8 cellular contexts compared by ENCODE assay signal in the genomic region with DNA sequence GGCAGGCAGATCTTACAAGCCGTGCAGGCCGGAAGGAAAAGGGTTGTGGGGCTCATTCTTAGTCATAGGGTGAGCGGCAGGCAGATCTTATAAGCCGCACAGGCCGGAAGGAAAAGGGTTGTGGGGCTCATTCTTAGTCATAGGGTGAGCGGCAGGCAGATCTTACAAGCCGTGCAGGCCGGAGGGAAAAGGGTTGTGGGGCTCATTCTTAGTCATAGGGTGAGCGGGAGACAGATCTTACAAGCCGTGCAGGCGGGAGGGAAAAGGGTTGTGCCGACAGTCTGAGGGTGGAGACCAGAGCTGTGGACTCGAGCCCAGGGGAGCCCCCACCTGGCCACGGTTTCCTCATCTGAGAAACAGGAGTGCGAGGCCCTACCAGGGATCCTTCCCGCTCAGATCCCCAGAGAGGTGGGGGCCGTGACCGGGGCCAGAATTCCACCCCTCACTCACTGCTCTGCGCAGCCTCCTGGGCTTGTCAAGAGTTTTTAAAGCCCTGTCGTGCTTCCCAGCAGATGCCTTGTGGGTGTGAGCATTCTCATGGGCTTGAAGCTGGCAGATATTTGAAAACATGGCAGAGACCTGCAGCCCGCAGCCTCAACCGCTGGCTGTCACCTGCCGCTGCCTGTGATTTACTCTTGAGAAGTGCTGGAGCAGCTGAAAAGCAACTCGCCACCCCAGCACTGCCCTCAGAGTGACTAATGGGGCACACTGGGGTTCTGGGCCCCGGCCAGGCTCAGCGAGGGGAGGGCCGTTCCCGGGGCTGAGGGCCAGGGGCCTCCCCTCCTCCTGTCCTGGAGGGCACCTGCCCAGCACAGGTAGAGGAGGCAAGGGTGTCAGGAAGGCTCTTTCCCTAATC. TPM values are rescaled to one million over a fixed set of nuclear protein-coding genes. Genes with fewer than 3 reads are reported as not detected.
DNase-seq lines count a peak whose midpoint lies in the region; ATAC-seq and TF ChIP-seq lines count a peak whose summit lies in the region.

No MANE protein-coding gene starts in this region.

- peaks cover 39% of the 10 kb centered on the region for H3K4me1 Mint-ChIP-seq in activated T-helper 2 cell treated with anti-CD3 and anti-CD28 coated beads, Interferon-gamma antibody, Interleukin-2, Interleukin-4, amounts not matched to agents 10 μg/mL and 5 μg/mL and 100 μg/mL, durations not matched to agents 14 hours and 24 hours and 36 hours (ENCODE audit: low read depth)

- peaks cover 0 to 68% (median 49%) of the 10 kb centered on the region in 7 donors for H3K27me3 ChIP-seq in heart right ventricle

- peaks cover 15% of the 10 kb centered on the region for H3K27me3 Mint-ChIP-seq in activated T-helper 2 cell treated with anti-CD3 and anti-CD28 coated beads, Interferon-gamma antibody, Interleukin-2, Interleukin-4, amounts not matched to agents 10 μg/mL and 5 μg/mL and 100 μg/mL, durations not matched to agents 14 hours and 24 hours and 36 hours (ENCODE audit: low read depth)

- no peaks in the 10 kb centered on the region for H3K9me3 Mint-ChIP-seq in activated T-helper 2 cell treated with anti-CD3 and anti-CD28 coated beads, Interferon-gamma antibody, Interleukin-2, Interleukin-4, amounts not matched to agents 10 μg/mL and 5 μg/mL and 100 μg/mL, durations not matched to agents 14 hours and 24 hours and 36 hours

- no peaks in the 10 kb centered on the region for H3K36me3 ChIP-seq in heart right ventricle

- peak overlapping the region; percentile 74 for H3K4me3 Mint-ChIP-seq in activated T-helper 2 cell treated with anti-CD3 and anti-CD28 coated beads, Interferon-gamma antibody, Interleukin-2, Interleukin-4, amounts not matched to agents 10 μg/mL and 5 μg/mL and 100 μg/mL, durations not matched to agents 14 hours and 24 hours and 36 hours (ENCODE audit: low read depth)

- ATAC-seq in GM18508 (IDR thresholded peaks at IDR 0.05; ENCODE audit: insufficient read depth, unreplicated experiment) (peak; percentile 57), HG03025 (IDR thresholded peaks at IDR 0.05; ENCODE audit: low FRiP score, unreplicated experiment) (peak; percentile 73), heart right ventricle (peak in 6 of 8 donors; percentile 25 to 58 (median 50))

- DNase-seq in RPMI8226 = peak; percentile 67
- DNase-seq in activated T-helper 2 cell treated with anti-CD3 and anti-CD28 coated beads, Interferon-gamma antibody, Interleukin-2, Interleukin-4, amounts not matched to agents 10 μg/mL and 5 μg/mL and 100 μg/mL, durations not matched to agents 14 hours and 24 hours and 36 hours (ENCODE audit: low spot score) = peak; percentile 90
- peak in 1 of 2 donors; percentile 16 for DNase-seq in heart right ventricle
- DNase-seq in stimulated activated CD4-positive, alpha-beta T cell treated with anti-CD3 and anti-CD28 coated beads, Interleukin-2, amount 100 ng/mL, for 4 hours (ENCODE audit: low read depth) = peak; percentile 73
- no peak for DNase-seq in NCI-H128 (lab: John Stamatoyannopoulos, UW; ENCODE audit: unreplicated experiment)
- DNase-seq in NCI-H446 treated with DMSO at 0.1 percent for 48 hours (lab: John Stamatoyannopoulos, UW) = no peak

- H3K27ac ChIP-seq in heart right ventricle = peak overlapping the region in 2 of 10 donors; percentile 55 to 90

- peak overlapping the region in 7 of 10 donors; percentile 1 to 39 (median 7) for H3K4me3 ChIP-seq in heart right ventricle

- WGBS in heart right ventricle, 2 donors = 55 to 58% methylated on average over 28 of the region's 28 CpGs

- peak overlapping the region; percentile 80 for H3K27ac Mint-ChIP-seq in activated T-helper 2 cell treated with anti-CD3 and anti-CD28 coated beads, Interferon-gamma antibody, Interleukin-2, Interleukin-4, amounts not matched to agents 10 μg/mL and 5 μg/mL and 100 μg/mL, durations not matched to agents 14 hours and 24 hours and 36 hours

- H3K36me3 Mint-ChIP-seq in activated T-helper 2 cell treated with anti-CD3 and anti-CD28 coated beads, Interferon-gamma antibody, Interleukin-2, Interleukin-4, amounts not matched to agents 10 μg/mL and 5 μg/mL and 100 μg/mL, durations not matched to agents 14 hours and 24 hours and 36 hours (ENCODE audit: low read depth) = no peaks in the 10 kb centered on the region

- intact Hi-C loops in activated T-helper 2 cell treated with anti-CD3 and anti-CD28 coated beads, Interferon-gamma antibody, Interleukin-2, Interleukin-4, amounts not matched to agents 10 μg/mL and 5 μg/mL and 100 μg/mL, durations not matched to agents 14 hours and 24 hours and 36 hours (cut with micrococcal nuclease) = loop anchor here (1.0 to 5.0 kb wide), 6 partner anchors 24 to 238 kb away; partner anchors contain the start of gene NTSR1
- intact Hi-C loops in heart right ventricle (cut with DNase I) = no loop called here

- no peaks in the 10 kb centered on the region for H3K9me3 ChIP-seq in heart right ventricle

- H3K4me1 ChIP-seq in heart right ventricle = peaks cover 0 to 40% (median 13%) of the 10 kb centered on the region in 9 donors

- TF ChIP-seq CTCF in heart right ventricle (IDR thresholded peaks at IDR 0.05) = no peak

RNA-seq across cellular contexts. Expression of gene NTSR1, which starts 31.9 kb away (rescaled TPM):
- not detected in 2 replicates for total RNA-seq in activated T-helper 2 cell treated with anti-CD3 and anti-CD28 coated beads, Interferon-gamma antibody, Interleukin-2, Interleukin-4, amounts not matched to agents 10 μg/mL and 5 μg/mL and 100 μg/mL, durations not matched to agents 14 hours and 24 hours and 36 hours
- total RNA-seq in heart right ventricle = under 1 TPM in 2 of 10 donors, not detected in 8; 0.08 TPM
- polyA plus RNA-seq in heart right ventricle = not detected

RNA-seq across cellular contexts. Expression of gene MRGBP, which starts 55.8 kb away (rescaled TPM):
- total RNA-seq in activated T-helper 2 cell treated with anti-CD3 and anti-CD28 coated beads, Interferon-gamma antibody, Interleukin-2, Interleukin-4, amounts not matched to agents 10 μg/mL and 5 μg/mL and 100 μg/mL, durations not matched to agents 14 hours and 24 hours and 36 hours = 17.9 and 18.2 TPM in 2 replicates
- 1 to 10 TPM; 6.8 to 10.0 (median 8.1) TPM for total RNA-seq in heart right ventricle
- polyA plus RNA-seq in heart right ventricle = 10 to 100 TPM in 1 of 2 donors, 1 to 10 TPM in 1; 6.5 to 10.8 TPM

Comparison
In these comparisons a context has a peak if more than half of its experiments do, and no peak if none do; other contexts are left out.
1. DNase-seq: peak in RPMI8226 (single experiment), activated T-helper 2 cell treated with anti-CD3 and anti-CD28 coated beads, Interferon-gamma antibody, Interleukin-2, Interleukin-4, amounts not matched to agents 10 μg/mL and 5 μg/mL and 100 μg/mL, durations not matched to agents 14 hours and 24 hours and 36 hours (single experiment) and stimulated activated CD4-positive, alpha-beta T cell treated with anti-CD3 and anti-CD28 coated beads, Interleukin-2, amount 100 ng/mL, for 4 hours (single experiment); none in NCI-H128 (single experiment) and NCI-H446 treated with DMSO at 0.1 percent for 48 hours (single experiment).
2. Peak in every context shown above with its lines, with median percentiles within 50 percentile points of each other: ATAC-seq.